ENCODE assay signal across 12 cellular contexts in the genomic region with DNA sequence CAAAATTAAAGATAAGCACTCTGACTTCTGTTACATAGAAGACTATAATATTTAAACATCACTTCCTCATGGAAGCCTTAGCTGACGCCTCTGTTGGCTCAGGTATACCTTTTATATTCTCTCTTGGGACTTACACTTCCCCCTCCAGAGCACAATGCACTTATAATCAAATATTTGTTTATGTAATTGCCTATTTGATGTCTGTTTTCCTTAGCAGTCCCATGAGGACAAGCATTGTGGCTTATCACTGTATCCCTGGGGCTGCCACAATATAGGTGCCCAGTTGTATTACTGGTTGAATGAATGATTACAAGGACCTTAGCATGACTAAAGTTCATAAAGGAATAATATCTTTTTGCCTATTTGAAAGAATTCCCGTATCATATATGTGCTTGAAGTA.
"Had no signal": no experiment of that assay in that cellular context is flagged by ENCODE, and none has a peak within 500 bp of the region (broad histone marks: within the 10 kb centered on the region; RNA-seq: fewer than 3 reads in every experiment).

No MANE protein-coding gene starts in this region.

- H3K4me1 ChIP-seq: sigmoid colon, suprapubic skin, upper lobe of left lung had no signal

- H3K36me3 ChIP-seq: ovary, sigmoid colon, suprapubic skin, upper lobe of left lung had no signal

- H3K27ac ChIP-seq: ovary, sigmoid colon, suprapubic skin, upper lobe of left lung had no signal

- H3K4me1 Mint-ChIP-seq: neural crest cell had no signal

- H3K27ac Mint-ChIP-seq: activated T-helper 2 cell treated with anti-CD3 and anti-CD28 coated beads, Interferon-gamma antibody, Interleukin-2, Interleukin-4, amounts not matched to agents 10 μg/mL and 5 μg/mL and 100 μg/mL, durations not matched to agents 14 hours and 24 hours and 36 hours had no signal

- ATAC-seq: activated CD4-positive, CD25-positive, alpha-beta regulatory T cell treated with anti-CD3 and anti-CD28 coated beads, Interleukin-2, amount 50 U/mL, for 24 hours had no signal

- H3K4me3 ChIP-seq: ovary, sigmoid colon, suprapubic skin, upper lobe of left lung had no signal

- H3K9me3 ChIP-seq: ovary, upper lobe of left lung had no signal

- H3K4me3 Mint-ChIP-seq: neural crest cell had no signal

- DNase-seq: activated naive CD4-positive, alpha-beta T cell treated with anti-CD3 and anti-CD28 coated beads, Interleukin-2, amount 50 U/mL, for 16 hours; central memory CD4-positive, alpha-beta T cell; erythroblast; ovary; sigmoid colon; stimulated activated CD4-positive, alpha-beta T cell treated with anti-CD3 and anti-CD28 coated beads, Interleukin-12 subunit alpha, Interleukin-12 subunit beta, amount 100 ng/mL, for 4 hours; stimulated activated naive CD4-positive, alpha-beta T cell treated with Interleukin-2 at 50 U/mL for 16 hours; upper lobe of left lung had no signal

- H3K27me3 ChIP-seq: ovary, suprapubic skin, upper lobe of left lung had no signal

- H3K9me3 Mint-ChIP-seq: activated T-helper 2 cell treated with anti-CD3 and anti-CD28 coated beads, Interferon-gamma antibody, Interleukin-2, Interleukin-4, amounts not matched to agents 10 μg/mL and 5 μg/mL and 100 μg/mL, durations not matched to agents 14 hours and 24 hours and 36 hours; neural crest cell had no signal
